In genomic region chr7:16028651-16029050, GRCh38 we compare ENCODE assay signal across 27 cellular contexts.
"Had no signal": no experiment of that assay in that cellular context is flagged by ENCODE, and none has a peak within 500 bp of the region (broad histone marks: within the 10 kb centered on the region; RNA-seq: fewer than 3 reads in every experiment).

No MANE protein-coding gene starts in this region.

- H3K9me3 ChIP-seq: heart left ventricle, ovary, psoas muscle, right atrium auricular region, stomach, suprapubic skin, transverse colon had no signal

- H3K27ac ChIP-seq: ovary, psoas muscle, stomach, suprapubic skin had no signal

- H3K4me3 ChIP-seq: heart left ventricle, lung, ovary, psoas muscle, right atrium auricular region, skin epidermis, stomach, suprapubic skin, transverse colon had no signal

- ATAC-seq: activated CD4-positive, alpha-beta T cell treated with anti-CD3 and anti-CD28 coated beads for 36 hours; activated naive CD4-positive, alpha-beta T cell treated with anti-CD3 and anti-CD28 coated beads, Interleukin-2, amount 50 U/mL, for 72 hours; activated T-helper 17 cell treated with anti-CD3 and anti-CD28 coated beads, Interleukin-2, amount 50 U/mL, for 72 hours; left colon; natural killer cell; stimulated activated effector memory CD8-positive, alpha-beta T cell treated with anti-CD3 and anti-CD28 coated beads, Interleukin-12 subunit alpha, Interleukin-12 subunit beta, amount 100 ng/mL, for 72 hours; WTC11 had no signal

- H3K27me3 ChIP-seq: brain microvascular endothelial cell, heart left ventricle, ovary, right atrium auricular region, stomach, suprapubic skin, transverse colon had no signal

- DNase-seq: activated CD4-positive, alpha-beta T cell treated with anti-CD3 and anti-CD28 coated beads for 36 hours; activated CD4-positive, alpha-beta T cell treated with anti-CD3 and anti-CD28 coated beads, Interleukin-2, amount 50 U/mL, for 4 hours; activated CD8-positive, alpha-beta memory T cell treated with anti-CD3 and anti-CD28 coated beads for 24 hours; activated CD8-positive, alpha-beta memory T cell treated with anti-CD3 and anti-CD28 coated beads, Interleukin-2, amount 50 U/mL, for 4 hours; activated T-cell treated with anti-CD3 and anti-CD28 coated beads, Interleukin-2, amount 50 U/mL, for 24 hours; aorta; caudate nucleus; effector CD8-positive, alpha-beta T cell; erythroblast; heart left ventricle; left colon; natural killer cell; ovary; psoas muscle; stimulated activated CD4-positive, alpha-beta T cell treated with anti-CD3 and anti-CD28 coated beads, Interleukin-2, amount 100 ng/mL, for 24 hours; stomach; T1000; transverse colon had no signal

- H3K36me3 ChIP-seq: brain microvascular endothelial cell, heart left ventricle, ovary, right atrium auricular region, stomach, suprapubic skin, transverse colon had no signal
